Comparison of ENCODE assay signal across 28 cellular contexts in genomic region chr14:30980980-30981379, GRCh38. TPM values are rescaled to one million over a fixed set of nuclear protein-coding genes. Genes with fewer than 3 reads are reported as not detected.
DNase-seq lines count a peak whose midpoint lies in the region; ATAC-seq, FAIRE-seq and TF ChIP-seq lines count a peak whose summit lies in the region.
"Had no signal": no experiment of that assay in that cellular context is flagged by ENCODE, and none has a peak within 500 bp of the region (broad histone marks: within the 10 kb centered on the region; RNA-seq: fewer than 3 reads in every experiment).

No MANE protein-coding gene starts in this region.

- ATAC-seq in K562 (no peak), GM18870 (IDR thresholded peaks at IDR 0.05; ENCODE audit: unreplicated experiment) (no peak)

- no peak for TF ChIP-seq POLR2A in K562 (conservative IDR thresholded peaks at IDR 0.05)
- TF ChIP-seq POLR2A in Peyer's patch (IDR thresholded peaks at IDR 0.05): no peak

- H3F3A ChIP-seq in OCI-LY1 (ENCODE audit: insufficient read depth, low read length): peaks cover 5% of the 10 kb centered on the region

- CTCF ChIA-PET in K562 (lab: Yijun Ruan, JAX; ENCODE audit: low intra/inter-chr PET ratio): interaction anchor here (1.3 to 1.9 kb wide), 2 partner anchors 101 to 1274 kb away, joined by 5 to 11 read pairs; no protein-coding TSS in a partner anchor

- peak; percentile 14 for DNase-seq in Caki2 (ENCODE audit: low read depth)
- DNase-seq in K562 (ENCODE audit: extremely low read depth in 1 of 4, low spot score in 3 of 4): no peak
- DNase-seq in osteoblast (ENCODE audit: insufficient read length, low spot score, missing footprints): no peak
- no peak for DNase-seq in A172 (ENCODE audit: low spot score)
- DNase-seq in Peyer's patch: no peak
- DNase-seq: activated CD4-positive, alpha-beta T cell treated with anti-CD3 and anti-CD28 coated beads, Interleukin-2, amount 50 U/mL, for 4 hours; activated CD8-positive, alpha-beta memory T cell treated with anti-CD3 and anti-CD28 coated beads, Interleukin-2, amount 50 U/mL, for 48 hours; activated effector memory CD4-positive, alpha-beta T cell treated with anti-CD3 and anti-CD28 coated beads, Interleukin-2, amount 50 U/mL, for 16 hours; AML-193; Calu3; colonic mucosa; EL; Kasumi-1; lower lobe of right lung; NCI-H1092; NCI-H187 treated with DMSO at 0.1 percent for 48 hours; NCI-H2227 treated with DMSO at 0.1 percent for 48 hours; NCI-H82; retina; stimulated activated naive B cell treated with anti-CD40 and anti-IgM and Interleukin-4, amounts not matched to agents 10 μg/mL and 1 μg/mL and 100 μg/mL, for 72 hours had no signal

- H3K9me1 ChIP-seq in K562 (ENCODE audit: control insufficient read depth, insufficient read depth, low read length): no peaks in the 10 kb centered on the region

- no peaks in the 10 kb centered on the region for H3K9me3 ChIP-seq in OCI-LY1 (ENCODE audit: low read length)
- H3K9me3 ChIP-seq in K562 (replicated peaks; ENCODE audit: control insufficient read depth, insufficient read depth, low read depth, low read length): no peaks in the 10 kb centered on the region
- H3K9me3 ChIP-seq in osteoblast (ENCODE audit: low read depth, low read length): no peaks in the 10 kb centered on the region
- H3K9me3 ChIP-seq in Peyer's patch: no peaks in the 10 kb centered on the region
- H3K9me3 ChIP-seq: breast epithelium, colonic mucosa, lower lobe of right lung, thoracic aorta had no signal

- H4K20me1 ChIP-seq in OCI-LY1 (ENCODE audit: insufficient read depth, low read length) (no peaks in the 10 kb centered on the region), K562 (replicated peaks; ENCODE audit: control insufficient read depth, insufficient read depth, low read length) (no peaks in the 10 kb centered on the region; the same call in 1 of the 2 replicates), osteoblast (ENCODE audit: insufficient read depth, low read length) (peaks cover 52% of the 10 kb centered on the region)

- H3K9ac ChIP-seq in OCI-LY1 (ENCODE audit: low read length) (no peak overlapping the region), K562 (ENCODE audit: insufficient read depth in 1 of 2, low read depth in 2 of 2, low read length in 2 of 2) (no peak overlapping the region)

- in situ Hi-C loops in Caki2 (cut with HindIII; ENCODE audit: low pct_unique_long_range_greater_than_20kb, low sequenced_read_pairs): no loop called here
- in situ Hi-C loops in K562 (cut with MboI): loop anchor here (5.0 kb wide), 1 partner anchor 101 kb away; no protein-coding TSS in a partner anchor

- H2AFZ ChIP-seq in OCI-LY1 (ENCODE audit: low read length) (no peak overlapping the region), K562 (ENCODE audit: low read depth, low read length) (no peak overlapping the region), osteoblast (ENCODE audit: low read length) (no peak overlapping the region)

- H3K4me1 ChIP-seq in OCI-LY1 (ENCODE audit: insufficient read depth, low read length, severe bottlenecking): peaks cover 37% of the 10 kb centered on the region
- H3K4me1 ChIP-seq in K562 (replicated peaks in 1 of 2; ENCODE audit: control insufficient read depth in 2 of 2, insufficient read depth in 2 of 2, low read length in 2 of 2): peaks cover 0 to 3% of the 10 kb centered on the region in 2 experiments; a peak in 3 of 5 replicates
- peaks cover 2% of the 10 kb centered on the region for H3K4me1 ChIP-seq in osteoblast (ENCODE audit: insufficient read depth, low read length)
- H3K4me1 ChIP-seq in Peyer's patch: peaks cover 0 to 4% (median 0%) of the 10 kb centered on the region in 4 donors
- H3K4me1 ChIP-seq: breast epithelium had no signal

- H3K9me2 ChIP-seq in OCI-LY1 (ENCODE audit: low read depth, low read length): no peaks in the 10 kb centered on the region

- no peaks in the 10 kb centered on the region for H3K27me3 ChIP-seq in OCI-LY1 (ENCODE audit: insufficient read depth, low read length)
- H3K27me3 ChIP-seq in K562 (ENCODE audit: control insufficient read depth in 2 of 2, insufficient read depth in 2 of 2, low read length in 2 of 2): no peaks in the 10 kb centered on the region
- H3K27me3 ChIP-seq in osteoblast (ENCODE audit: insufficient read depth, low read length): no peaks in the 10 kb centered on the region
- H3K27me3 ChIP-seq in Peyer's patch: no peaks in the 10 kb centered on the region
- H3K27me3 ChIP-seq: breast epithelium, colonic mucosa had no signal

- H3K79me2 ChIP-seq in OCI-LY1 (ENCODE audit: insufficient read depth, low read length): peaks cover 78% of the 10 kb centered on the region
- peaks cover 93% of the 10 kb centered on the region for H3K79me2 ChIP-seq in K562 (ENCODE audit: control insufficient read depth, insufficient read depth, low read length)
- H3K79me2 ChIP-seq in osteoblast (ENCODE audit: insufficient read depth, low read length): peaks cover 92% of the 10 kb centered on the region

- 43% methylated on average over 3 of the region's 3 CpGs for WGBS in K562 (ENCODE audit: insufficient coverage, low coverage, missing lambda C conversion rate)

- POLR2A ChIA-PET in K562 (lab: Yijun Ruan, JAX): interaction anchor here (0.6 kb wide), 1 partner anchor 104 kb away, joined by 3 read pairs; no protein-coding TSS in a partner anchor

- no TSS peak for BruUV-seq in K562 (replicated peaks; lab: Mats Ljungman, UMichigan)

- TF ChIP-seq CTCF in OCI-LY1 (IDR thresholded peaks at IDR 0.05; ENCODE audit: low read length) (no peak), K562 (IDR thresholded peaks at IDR 0.05 in 2 of 3, conservative IDR thresholded peaks at IDR 0.05 in 1 of 3; ENCODE audit: insufficient read depth in 2 of 3, low read depth in 1 of 3, low read length in 3 of 3) (no peak), osteoblast (IDR thresholded peaks at IDR 0.05; ENCODE audit: extremely low read depth, low read depth, low read length) (no peak), Peyer's patch (IDR thresholded peaks at IDR 0.05) (no peak)

- intact Hi-C loops in K562 (cut with micrococcal nuclease): loop anchor here (1.0 to 2.0 kb wide), 2 partner anchors 46 to 101 kb away; partner anchors contain the start of gene STRN3

- H3K27ac ChIP-seq in OCI-LY1 (ENCODE audit: low read depth, low read length, poor library complexity, severe bottlenecking) (peak overlapping the region; percentile 76), K562 (ENCODE audit: extremely low read depth, low read depth, low read length) (peak overlapping the region; percentile 35; the same call in 1 of the 3 replicates), osteoblast (ENCODE audit: low read depth, low read length) (peak overlapping the region; percentile 17), Peyer's patch (no peak overlapping the region)
- H3K27ac ChIP-seq: breast epithelium, colonic mucosa, lower lobe of right lung, thoracic aorta, VCaP had no signal

- TF ChIP-seq EP300 in K562 (IDR thresholded peaks at IDR 0.05; ENCODE audit: low read length): no peak

- H3K4me2 ChIP-seq in OCI-LY1 (ENCODE audit: low read length) (no peak overlapping the region), K562 (ENCODE audit: insufficient read depth, low read length) (no peak overlapping the region), osteoblast (ENCODE audit: insufficient read depth, low read length) (no peak overlapping the region)
- H3K4me2 ChIP-seq: smooth muscle cell had no signal

- H3K4me3 ChIP-seq in OCI-LY1 (ENCODE audit: low read depth, low read length, poor library complexity, severe bottlenecking) (no peak overlapping the region), K562 (no peak overlapping the region), osteoblast (ENCODE audit: insufficient read depth, low read length) (no peak overlapping the region), Peyer's patch (no peak overlapping the region)
- H3K4me3 ChIP-seq: breast epithelium, colonic mucosa, lower lobe of right lung, smooth muscle cell, thoracic aorta had no signal

- FAIRE-seq in K562 (lab: Jason Lieb, UNC): peak; percentile 32
- FAIRE-seq: HTR-8/SVneo, keratinocyte had no signal

- H3K36me3 ChIP-seq in OCI-LY1 (ENCODE audit: insufficient read depth, low read length) (no peaks in the 10 kb centered on the region), K562 (ENCODE audit: control insufficient read depth, insufficient read depth, low read length) (no peaks in the 10 kb centered on the region; the same call in 2 of the 3 replicates), osteoblast (ENCODE audit: insufficient read depth, low read length) (no peaks in the 10 kb centered on the region), Peyer's patch (no peaks in the 10 kb centered on the region)
- H3K36me3 ChIP-seq: breast epithelium, colonic mucosa, lower lobe of right lung, thoracic aorta had no signal

- TF ChIP-seq RAD21 in K562 (CRISPR knock-in tag; conservative IDR thresholded peaks at IDR 0.05 in 1 of 2, IDR thresholded peaks at IDR 0.05 in 1 of 2): no peak

RNA-seq across cellular contexts. Expression of gene AP4S1, which starts 44.5 kb away (rescaled TPM):
- 13.1 and 23.7 TPM in 2 replicates for total RNA-seq in Caki2 (2014; rRNA removed; shearing (Covaris generic); ENCODE audit: low replicate concordance)
- total RNA-seq in K562 (2011; cell fraction: chromatin; rRNA removed; ENCODE audit: low replicate concordance): 6.9 and 7.8 TPM in 2 replicates
- 3.0 and 3.3 TPM in 2 replicates for total RNA-seq in K562 (2011; cell fraction: nucleolus; rRNA removed)
- total RNA-seq in K562 (2011; cell fraction: nucleoplasm; rRNA removed): 4.0 and 9.5 TPM in 2 replicates
- total RNA-seq in K562 (2014; rRNA removed) (3.7 TPM in 2 replicates), K562 (2014; rRNA removed; fragmentation: Illumina TruSeq; extraction: Trizol) (7.2 and 7.8 TPM in 2 replicates), K562 (2015; rRNA removed; fragmentation: Illumina TruSeq; extraction: Trizol) (4.6 and 5.9 TPM in 2 replicates), K562 (2021) (5.0 and 5.6 TPM in 2 replicates), osteoblast (5.4 and 7.4 TPM in 2 replicates), Peyer's patch (10 to 100 TPM in 1 of 4 donors, 1 to 10 TPM in 3; 4.2 to 10.7 (median 6.0) TPM)
- polyA plus RNA-seq in K562 (2011; rRNA removed) (2.5 and 6.2 TPM in 2 replicates), K562 (2014; fragmentation: Illumina TruSeq; extraction: Trizol) (5.0 and 6.7 TPM in 2 replicates), K562 (2014; fragmentation: Nextera tagmentation; extraction: Ambion mirVana) (1 to 10 TPM; 5.9 to 6.1 TPM), K562 (2014; rRNA removed) (4.6 and 6.6 TPM in 2 replicates)
- polyA plus RNA-seq in K562 (2011; cell fraction: cytosol; rRNA removed): 1.4 and 1.5 TPM in 2 replicates
- 2.1 and 3.1 TPM in 2 replicates for polyA plus RNA-seq in K562 (2011; cell fraction: nucleus; rRNA removed)
- polyA plus RNA-seq in K562 (2012): 5.3 and 6.4 TPM in 2 replicates
- polyA minus RNA-seq in K562 (2011; rRNA and poly(A)+ RNA removed): 3.4 and 4.7 TPM in 2 replicates
- 2.0 and 2.3 TPM in 2 replicates for polyA minus RNA-seq in K562 (2011; cell fraction: cytosol; rRNA and poly(A)+ RNA removed)
- polyA minus RNA-seq in K562 (2011; cell fraction: nucleus; rRNA and poly(A)+ RNA removed): 1.7 and 2.8 TPM in 2 replicates
- total RNA-seq in A172 (2014; rRNA removed; shearing (Covaris generic)): 9.1 TPM in 2 replicates

RNA-seq across cellular contexts. Expression of gene STRN3, which starts 45.2 kb away (rescaled TPM):
- 37.3 and 42.6 TPM in 2 replicates for total RNA-seq in Caki2 (2014; rRNA removed; shearing (Covaris generic); ENCODE audit: low replicate concordance)
- 37.9 and 146 TPM in 2 replicates for total RNA-seq in K562 (2011; cell fraction: chromatin; rRNA removed; ENCODE audit: low replicate concordance)
- 20.3 and 32.5 TPM in 2 replicates for total RNA-seq in K562 (2011; cell fraction: nucleolus; rRNA removed)
- 42.4 and 69.4 TPM in 2 replicates for total RNA-seq in K562 (2011; cell fraction: nucleoplasm; rRNA removed)
- total RNA-seq in K562 (2014; rRNA removed) (18.0 and 25.7 TPM in 2 replicates), K562 (2014; rRNA removed; fragmentation: Illumina TruSeq; extraction: Trizol) (29.1 and 35.7 TPM in 2 replicates), K562 (2015; rRNA removed; fragmentation: Illumina TruSeq; extraction: Trizol) (23.7 and 24.7 TPM in 2 replicates), K562 (2021) (17.6 and 19.9 TPM in 2 replicates), osteoblast (45.1 and 55.7 TPM in 2 replicates), Peyer's patch (10 to 100 TPM; 21.1 to 46.2 (median 26.8) TPM)
- polyA plus RNA-seq in K562 (2011; rRNA removed) (16.0 and 16.7 TPM in 2 replicates), K562 (2014; fragmentation: Illumina TruSeq; extraction: Trizol) (9.7 and 10.8 TPM in 2 replicates), K562 (2014; fragmentation: Nextera tagmentation; extraction: Ambion mirVana) (1 to 10 TPM; 5.9 to 6.2 TPM), K562 (2014; rRNA removed) (5.6 and 14.0 TPM in 2 replicates)
- polyA plus RNA-seq in K562 (2011; cell fraction: cytosol; rRNA removed): 2.7 and 5.8 TPM in 2 replicates
- polyA plus RNA-seq in K562 (2011; cell fraction: nucleus; rRNA removed): 17.9 and 25.0 TPM in 2 replicates
- polyA plus RNA-seq in K562 (2012): 8.7 and 9.7 TPM in 2 replicates
- 102 and 104 TPM in 2 replicates for polyA minus RNA-seq in K562 (2011; rRNA and poly(A)+ RNA removed)
- polyA minus RNA-seq in K562 (2011; cell fraction: cytosol; rRNA and poly(A)+ RNA removed): 23.7 and 37.6 TPM in 2 replicates
- 35.5 and 43.8 TPM in 2 replicates for polyA minus RNA-seq in K562 (2011; cell fraction: nucleus; rRNA and poly(A)+ RNA removed)
- 18.7 and 34.0 TPM in 2 replicates for total RNA-seq in A172 (2014; rRNA removed; shearing (Covaris generic))

Comparison
In these comparisons a context has a peak if more than half of its experiments do, and no peak if none do; other contexts are left out.
1. H3K27ac ChIP-seq: peak in OCI-LY1 (single experiment), K562 (single experiment) and osteoblast (single experiment); none in Peyer's patch (0 of 4).